In the genomic region with DNA sequence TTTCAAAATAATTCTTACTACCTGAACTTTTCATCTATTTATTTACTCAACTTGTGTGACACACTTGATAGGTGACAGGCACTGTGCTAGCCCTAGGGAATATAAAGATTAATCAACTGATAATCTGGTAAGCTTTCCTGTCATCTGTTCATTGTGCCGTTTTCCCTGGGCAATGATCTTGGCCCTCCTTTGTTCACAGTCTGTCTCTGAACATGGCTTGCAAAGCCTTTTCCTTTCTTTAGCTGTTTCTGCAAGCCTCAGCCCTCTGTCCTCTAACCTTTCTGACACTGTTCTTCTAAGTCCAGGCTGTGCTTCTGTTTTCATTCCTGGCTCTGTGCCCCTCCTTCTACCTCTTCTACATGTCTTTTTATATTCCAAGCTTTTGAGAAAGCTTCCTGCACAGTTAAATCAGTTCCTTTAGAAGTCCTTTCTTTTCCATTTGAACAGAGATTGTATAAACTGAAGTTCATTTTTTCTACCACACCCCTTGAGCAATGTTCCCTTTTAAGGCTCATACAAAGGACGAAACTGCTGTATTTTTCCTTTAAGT, we compare ENCODE assay signal across 1 cellular context.
TF ChIP-seq lines count a peak whose summit lies in the region.

No MANE protein-coding gene starts in this region.

TF ChIP-seq in GM23338, 12 proteins besides CTCF, POLR2A, EP300 and RAD21:
- TF ChIP-seq ZNF462 (CRISPR knock-in tag; IDR thresholded peaks at IDR 0.05), result no peak
- TF ChIP-seq EZH2 (IDR thresholded peaks at IDR 0.05; ENCODE audit: low read depth, unreplicated experiment), result no peak
- no peak for TF ChIP-seq ZNF114 (CRISPR knock-in tag; IDR thresholded peaks at IDR 0.05)
- no peak for TF ChIP-seq STAT1 (IDR thresholded peaks at IDR 0.05; ENCODE audit: unreplicated experiment)
- no peak for TF ChIP-seq ZNF331 (CRISPR knock-in tag; IDR thresholded peaks at IDR 0.05; ENCODE audit: low read depth)
- TF ChIP-seq POLR2AphosphoS5 (IDR thresholded peaks at IDR 0.05; ENCODE audit: low read depth), result no peak
- no peak for TF ChIP-seq REST (IDR thresholded peaks at IDR 0.05; ENCODE audit: unreplicated experiment)
- TF ChIP-seq CREB1 (CRISPR knock-in tag; IDR thresholded peaks at IDR 0.05; ENCODE audit: low read depth), result no peak
- TF ChIP-seq ETS1 (IDR thresholded peaks at IDR 0.05), result no peak
- no peak for TF ChIP-seq JUNB (IDR thresholded peaks at IDR 0.05; ENCODE audit: unreplicated experiment)
- no peak for TF ChIP-seq EZH2phosphoT487 (IDR thresholded peaks at IDR 0.05; ENCODE audit: unreplicated experiment)
- TF ChIP-seq NANOG (IDR thresholded peaks at IDR 0.05; ENCODE audit: borderline replicate concordance), result no peak
